8 cellular contexts compared by ENCODE assay signal in genomic region chr17:32461853-32462617, GRCh38. TPM values are rescaled to one million over a fixed set of nuclear protein-coding genes. Genes with fewer than 3 reads are reported as not detected.
DNase-seq lines count a peak whose midpoint lies in the region; ATAC-seq and TF ChIP-seq lines count a peak whose summit lies in the region.

No MANE protein-coding gene starts in this region.

- intact Hi-C loops in dorsolateral prefrontal cortex (cut with DNase I): no loop called here

- H3K9me3 Mint-ChIP-seq in stimulated activated naive CD8-positive, alpha-beta T cell treated with anti-CD3 and anti-CD28 coated beads, Interleukin-15, amount 100 ng/mL, for 72 hours: no peaks in the 10 kb centered on the region

- no peak overlapping the region for H4K8ac ChIP-seq in mesendoderm (ENCODE audit: low read depth, low read length)

- H2BK5ac ChIP-seq in mesendoderm (ENCODE audit: low read length): no peak overlapping the region

- no peaks in the 10 kb centered on the region for H3K27me3 ChIP-seq in dorsolateral prefrontal cortex
- H3K27me3 ChIP-seq in mesendoderm (ENCODE audit: insufficient read depth, low read length, poor library complexity): no peaks in the 10 kb centered on the region

- DNase-seq in NK-92 treated with Interleukin-12 subunit alpha and Interleukin-12 subunit beta, amount 100 ng/mL, for 24 hours (lab: John Stamatoyannopoulos, UW): peak; percentile 18
- DNase-seq in NK-92 (lab: John Stamatoyannopoulos, UW; ENCODE audit: unreplicated experiment) (no peak), NCI-H226 (peak; percentile 36), dorsolateral prefrontal cortex (peak in 3 of 10 donors; percentile 35 to 58 (median 38)), mesendoderm (peak; percentile 75)
- DNase-seq in activated CD4-positive, alpha-beta T cell treated with anti-CD3 and anti-CD28 coated beads for 4 hours: peak; percentile 68 to 73
- DNase-seq in stimulated activated naive CD8-positive, alpha-beta T cell treated with anti-CD3 and anti-CD28 coated beads, Interleukin-15, amount 100 ng/mL, for 72 hours: peak; percentile 58 to 61

- peaks cover 8% of the 10 kb centered on the region for H3K79me2 ChIP-seq in mesendoderm (ENCODE audit: control insufficient read depth, insufficient read depth, low read length)

- no peak overlapping the region for H4K5ac ChIP-seq in mesendoderm (ENCODE audit: low read length)

- no peak overlapping the region for H2BK15ac ChIP-seq in mesendoderm (replicated peaks; ENCODE audit: low read depth)

- WGBS in mesendoderm (ENCODE audit: extremely low coverage, insufficient coverage, low lambda C conversion rate): no CpG with 5 or more reads among the region's 1 CpG

- no peak overlapping the region for H3K23ac ChIP-seq in mesendoderm (ENCODE audit: low read length)

- peak; percentile 37 to 71 (median 57) for TF ChIP-seq CTCF in dorsolateral prefrontal cortex (IDR thresholded peaks at IDR 0.05 in 54 of 56, conservative IDR thresholded peaks at IDR 0.05 in 2 of 56; ENCODE audit: low read depth in 1 of 56, partially characterized antibody in 56 of 56)

- no peak overlapping the region for H3K4me3 Mint-ChIP-seq in stimulated activated naive CD8-positive, alpha-beta T cell treated with anti-CD3 and anti-CD28 coated beads, Interleukin-15, amount 100 ng/mL, for 72 hours

- H3K27ac Mint-ChIP-seq in stimulated activated naive CD8-positive, alpha-beta T cell treated with anti-CD3 and anti-CD28 coated beads, Interleukin-15, amount 100 ng/mL, for 72 hours: peak overlapping the region in 1 of 2 donors; percentile 36

- H3K27ac ChIP-seq in dorsolateral prefrontal cortex (peak overlapping the region in 2 of 59 donors; percentile 18 to 30), mesendoderm (ENCODE audit: low read depth, low read length) (no peak overlapping the region)

- no peak overlapping the region for H2BK120ac ChIP-seq in mesendoderm (ENCODE audit: low read depth, low read length)

- H2AK5ac ChIP-seq in mesendoderm (ENCODE audit: low read length): no peak overlapping the region

- H3K4me1 Mint-ChIP-seq in stimulated activated naive CD8-positive, alpha-beta T cell treated with anti-CD3 and anti-CD28 coated beads, Interleukin-15, amount 100 ng/mL, for 72 hours: peaks cover 45% of the 10 kb centered on the region

- H3K79me1 ChIP-seq in mesendoderm (ENCODE audit: low read length): peaks cover 7% of the 10 kb centered on the region

- H3K18ac ChIP-seq in mesendoderm (ENCODE audit: low read length): no peak overlapping the region

- no peak overlapping the region for H3K56ac ChIP-seq in mesendoderm (ENCODE audit: low read length)

- H3K4me2 ChIP-seq in mesendoderm (ENCODE audit: low read length): no peak overlapping the region

- ATAC-seq in stimulated activated naive CD8-positive, alpha-beta T cell treated with anti-CD3 and anti-CD28 coated beads, Interleukin-15, amount 100 ng/mL, for 72 hours: peak; percentile 79
- no peak for ATAC-seq in GM19395 (IDR thresholded peaks at IDR 0.05; ENCODE audit: unreplicated experiment)

- H3K27me3 Mint-ChIP-seq in stimulated activated naive CD8-positive, alpha-beta T cell treated with anti-CD3 and anti-CD28 coated beads, Interleukin-15, amount 100 ng/mL, for 72 hours: no peaks in the 10 kb centered on the region

- peaks cover 9% of the 10 kb centered on the region for H3K36me3 ChIP-seq in mesendoderm (ENCODE audit: control insufficient read depth, insufficient read depth, low read length)

- no peak overlapping the region for H3K9ac ChIP-seq in mesendoderm (ENCODE audit: low read length)

- no peak overlapping the region for H3K4ac ChIP-seq in mesendoderm (ENCODE audit: low read depth, low read length)

- H3K4me3 ChIP-seq in dorsolateral prefrontal cortex (no peak overlapping the region), mesendoderm (ENCODE audit: low read length) (no peak overlapping the region)

- no peaks in the 10 kb centered on the region for H3K4me1 ChIP-seq in mesendoderm (ENCODE audit: control insufficient read depth, low read depth, low read length)

RNA-seq across cellular contexts. Expression of gene PSMD11, which starts 17.7 kb away (rescaled TPM):
- total RNA-seq in dorsolateral prefrontal cortex: 100 to 1,000 TPM in 5 of 120 experiments, 10 to 100 TPM in 115; 63.1 to 112 (median 81.0) TPM
- polyA plus RNA-seq in mesendoderm (2013, experiment 1 of 2): 188 TPM
- 199 TPM for polyA plus RNA-seq in mesendoderm (2013, experiment 2 of 2)

RNA-seq across cellular contexts. Expression of gene CDK5R1, which starts 24.8 kb away (rescaled TPM):
- total RNA-seq in dorsolateral prefrontal cortex: 100 to 1,000 TPM in 114 of 120 experiments, 10 to 100 TPM in 6; 52.9 to 209 (median 145) TPM
- polyA plus RNA-seq in mesendoderm (2013, experiment 1 of 2): 4.6 TPM
- polyA plus RNA-seq in mesendoderm (2013, experiment 2 of 2): 4.5 TPM
